In the genomic region with DNA sequence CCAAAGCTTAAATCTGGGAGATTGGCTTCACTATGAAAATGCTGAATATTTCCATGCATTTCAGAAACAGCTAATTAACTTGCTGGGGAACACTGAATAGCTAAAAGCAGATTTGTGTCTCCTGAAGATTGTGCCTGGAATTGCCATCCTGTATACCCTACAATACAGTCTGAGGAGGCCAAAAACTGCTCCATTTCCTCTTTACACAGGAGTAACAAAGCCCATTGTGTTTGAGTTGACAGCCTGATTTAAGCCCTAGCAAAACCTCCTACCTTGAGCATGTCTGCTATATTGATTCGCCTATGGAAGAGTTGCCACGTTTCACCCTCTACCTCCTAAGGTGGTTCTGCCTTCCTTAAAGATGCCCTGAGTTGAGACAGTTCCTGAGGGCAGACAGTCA, we compare ENCODE assay signal across 9 cellular contexts. TPM values are rescaled to one million over a fixed set of nuclear protein-coding genes. Genes with fewer than 3 reads are reported as not detected.
A peak's percentile ranks its signal among the peaks of the same experiment; 100 is the strongest.
DNase-seq lines count a peak whose midpoint lies in the region; ATAC-seq and TF ChIP-seq lines count a peak whose summit lies in the region.
"Had no signal": no experiment of that assay in that cellular context is flagged by ENCODE, and none has a peak within 500 bp of the region (broad histone marks: within the 10 kb centered on the region; RNA-seq: fewer than 3 reads in every experiment).

No MANE protein-coding gene starts in this region.

- H3K4me2 ChIP-seq in SU-DHL-6 (ENCODE audit: low read depth, low read length, poor library complexity, severe bottlenecking) (peak overlapping the region; percentile 99), GM23248 (ENCODE audit: unreplicated experiment) (no peak overlapping the region)

- H3K27ac ChIP-seq in heart left ventricle (peak overlapping the region; percentile 89 to 98 (median 96)), SU-DHL-6 (ENCODE audit: low read depth, low read length) (no peak overlapping the region), left lung (peak overlapping the region; percentile 91 to 94), upper lobe of left lung (peak overlapping the region; percentile 92 to 95 (median 94)), GM23248 (no peak overlapping the region)
- H3K27ac ChIP-seq: neutrophil had no signal

- no peak for TF ChIP-seq EP300 in upper lobe of left lung (IDR thresholded peaks at IDR 0.05)

- H4K20me1 ChIP-seq in SU-DHL-6 (ENCODE audit: low read depth, low read length) (0 out of 2 replicates have a peak, but pooled peaks cover 4% of the 10 kb centered on the region), GM23248 (ENCODE audit: insufficient read depth) (no peaks in the 10 kb centered on the region)

- H3K9ac ChIP-seq in SU-DHL-6 (ENCODE audit: low read length): peak overlapping the region; percentile 85
- H3K9ac ChIP-seq in GM23248: no peak overlapping the region

- in situ Hi-C loops in GM23248 (cut with MboI): no loop called here

- no peak for ATAC-seq in heart left ventricle
- no peak for ATAC-seq in left cardiac atrium
- ATAC-seq in left lung: no peak
- no peak for ATAC-seq in upper lobe of left lung (ENCODE audit: low FRiP score in 2 of 2)

- H3K27me3 ChIP-seq in heart left ventricle: peaks cover 0 to 9% (median 0%) of the 10 kb centered on the region in 9 donors
- H3K27me3 ChIP-seq in SU-DHL-6 (ENCODE audit: low read length): no peaks in the 10 kb centered on the region
- peaks cover 0 to 35% of the 10 kb centered on the region in 2 donors for H3K27me3 ChIP-seq in left lung
- H3K27me3 ChIP-seq in upper lobe of left lung: no peaks in the 10 kb centered on the region
- 0 out of 2 replicates have a peak, but pooled peaks cover 4% of the 10 kb centered on the region for H3K27me3 ChIP-seq in GM23248 (replicated peaks; ENCODE audit: insufficient read depth)

- TF ChIP-seq CTCF in heart left ventricle (IDR thresholded peaks at IDR 0.05) (no peak), SU-DHL-6 (IDR thresholded peaks at IDR 0.05; ENCODE audit: insufficient read depth, low read length, poor library complexity, severe bottlenecking) (no peak), left lung (IDR thresholded peaks at IDR 0.05) (no peak), upper lobe of left lung (IDR thresholded peaks at IDR 0.05) (no peak)

- DNase-seq in heart left ventricle: peak in 1 of 5 donors; percentile 19
- DNase-seq in left cardiac atrium: no peak
- DNase-seq in left lung: no peak
- DNase-seq in upper lobe of left lung: no peak
- DNase-seq in stimulated activated CD4-positive, alpha-beta T cell treated with anti-CD3 and anti-CD28 coated beads, Interleukin-1b, Interleukin-23, amount 100 ng/mL, for 48 hours: no peak
- DNase-seq in GM23248: no peak
- no peak for DNase-seq in amniotic stem cell (lab: John Stamatoyannopoulos, UW)

- H2AFZ ChIP-seq in SU-DHL-6 (ENCODE audit: low read depth, low read length, severe bottlenecking): no peak overlapping the region
- no peak overlapping the region for H2AFZ ChIP-seq in GM23248

- WGBS in heart left ventricle, 4 donors: 27 to 53% (median 49%) methylated on average over 2 of the region's 2 CpGs
- WGBS in upper lobe of left lung, 2 donors: 55 to 76% methylated on average over 2 of the region's 2 CpGs
- WGBS in GM23248 (ENCODE audit: low coverage in 1 of 2, low lambda C conversion rate in 2 of 2, missing lambda C conversion rate in 2 of 2), 2 experiments: 63 to 66% methylated on average over 2 of the region's 2 CpGs

- H3F3A ChIP-seq in SU-DHL-6 (ENCODE audit: insufficient read depth) (peaks cover 20% of the 10 kb centered on the region; the same call in 1 of the 2 replicates), GM23248 (ENCODE audit: insufficient read depth) (peaks cover 11% of the 10 kb centered on the region; the same call in 1 of the 2 replicates)

- H3K9me3 ChIP-seq in heart left ventricle (no peaks in the 10 kb centered on the region), SU-DHL-6 (ENCODE audit: insufficient read depth, low read length) (no peaks in the 10 kb centered on the region), left lung (no peaks in the 10 kb centered on the region), upper lobe of left lung (no peaks in the 10 kb centered on the region), GM23248 (ENCODE audit: low read depth) (no peaks in the 10 kb centered on the region)
- H3K9me3 ChIP-seq: neutrophil had no signal

- H3K4me1 ChIP-seq in heart left ventricle: peaks cover 4 to 48% (median 30%) of the 10 kb centered on the region in 12 donors
- peaks cover 0 to 27% of the 10 kb centered on the region in 2 donors for H3K4me1 ChIP-seq in left lung
- peaks cover 17 to 29% (median 24%) of the 10 kb centered on the region in 4 donors for H3K4me1 ChIP-seq in upper lobe of left lung
- H3K4me1 ChIP-seq in GM23248 (ENCODE audit: insufficient read depth): peaks cover 13% of the 10 kb centered on the region; the same call in 1 of the 2 replicates

- H3K36me3 ChIP-seq in heart left ventricle: no peaks in the 10 kb centered on the region
- no peaks in the 10 kb centered on the region for H3K36me3 ChIP-seq in SU-DHL-6 (ENCODE audit: low read length)
- H3K36me3 ChIP-seq in left lung: no peaks in the 10 kb centered on the region
- H3K36me3 ChIP-seq in upper lobe of left lung: no peaks in the 10 kb centered on the region
- H3K36me3 ChIP-seq in GM23248 (ENCODE audit: low read depth): no peaks in the 10 kb centered on the region
- H3K36me3 ChIP-seq: neutrophil had no signal

- intact Hi-C loops in heart left ventricle (cut with DNase I) (loop anchor here (1.0 to 5.0 kb wide), 10 partner anchors 33 to 447 kb away; a partner anchor contains a TSS), left cardiac atrium (cut with DNase I) (loop anchor here (5.0 kb wide), 2 partner anchors 38 to 43 kb away; a partner anchor contains a TSS), left lung (cut with DNase I) (no loop called here)

- peak overlapping the region in 10 of 12 donors; percentile 54 to 89 (median 76) for H3K4me3 ChIP-seq in heart left ventricle
- H3K4me3 ChIP-seq in SU-DHL-6 (ENCODE audit: insufficient read depth, low read length, poor library complexity, severe bottlenecking): peak overlapping the region; percentile 99
- H3K4me3 ChIP-seq in left lung: peak overlapping the region in 1 of 2 donors; percentile 67
- H3K4me3 ChIP-seq in upper lobe of left lung: peak overlapping the region in 1 of 4 donors; percentile 54
- H3K4me3 ChIP-seq in GM23248: no peak overlapping the region

- H3K79me2 ChIP-seq in SU-DHL-6 (ENCODE audit: insufficient read depth, low read length): no peaks in the 10 kb centered on the region; the same call in 1 of the 2 replicates
- no peaks in the 10 kb centered on the region for H3K79me2 ChIP-seq in GM23248 (ENCODE audit: insufficient read depth)

- TF ChIP-seq POLR2A in heart left ventricle (IDR thresholded peaks at IDR 0.05): no peak
- no peak for TF ChIP-seq POLR2A in upper lobe of left lung (IDR thresholded peaks at IDR 0.05)

- H3K9me2 ChIP-seq in SU-DHL-6 (replicated peaks; ENCODE audit: insufficient read depth, low read length) (no peaks in the 10 kb centered on the region), GM23248 (ENCODE audit: insufficient read depth) (no peaks in the 10 kb centered on the region)

RNA-seq across cellular contexts. Expression of a gene that starts 1.5 kb away (rescaled TPM):
- 10 to 100 TPM; 24.6 to 54.1 (median 41.9) TPM for total RNA-seq in heart left ventricle
- polyA plus RNA-seq in heart left ventricle: 10 to 100 TPM; 11.8 to 49.0 TPM
- total RNA-seq in left cardiac atrium: 10 to 100 TPM; 34.9 to 50.9 TPM
- total RNA-seq in left lung: 10 to 100 TPM; 20.9 to 46.5 TPM
- 10 to 100 TPM; 11.2 to 43.7 (median 33.0) TPM for total RNA-seq in upper lobe of left lung
- total RNA-seq in GM23248 (2014; rRNA removed; shearing (Covaris generic)): 0.76 and 1.9 TPM in 2 replicates
- 1.3 and 1.6 TPM in 2 replicates for polyA plus RNA-seq in GM23248 (2016; fragmentation: Nextera tagmentation; extraction: Ambion mirVana)

RNA-seq across cellular contexts. Expression of a gene that starts 40.9 kb away (rescaled TPM):
- 1 to 10 TPM in 5 of 9 donors, under 1 TPM in 4; 0.63 to 3.5 (median 1.1) TPM for total RNA-seq in heart left ventricle
- 1 to 10 TPM in 1 of 2 donors, under 1 TPM in 1; 0.65 to 5.5 TPM for polyA plus RNA-seq in heart left ventricle
- total RNA-seq in left cardiac atrium: 1 to 10 TPM; 1.6 to 1.8 TPM
- total RNA-seq in left lung: 10 to 100 TPM; 32.3 to 50.6 TPM
- total RNA-seq in upper lobe of left lung: 100 to 1,000 TPM in 1 of 6 donors, 10 to 100 TPM in 5; 12.2 to 109 (median 31.2) TPM
- total RNA-seq in GM23248 (2014; rRNA removed; shearing (Covaris generic)): not detected in 2 replicates
- 0.38 and 0.70 TPM in 2 replicates for polyA plus RNA-seq in GM23248 (2016; fragmentation: Nextera tagmentation; extraction: Ambion mirVana)

RNA-seq across cellular contexts. Expression of a gene that starts 42.3 kb away (rescaled TPM):
- total RNA-seq in heart left ventricle (not detected), left cardiac atrium (not detected), left lung (not detected), upper lobe of left lung (not detected)
- polyA plus RNA-seq in heart left ventricle (not detected), GM23248 (2016; fragmentation: Nextera tagmentation; extraction: Ambion mirVana) (not detected in 2 replicates)
- total RNA-seq in GM23248 (2014; rRNA removed; shearing (Covaris generic)): not detected in 2 replicates

Comparison
In these comparisons a context has a peak if more than half of its experiments do, and no peak if none do; other contexts are left out.
1. H3K27ac ChIP-seq: peak in heart left ventricle (12 of 12), left lung (2 of 2) and upper lobe of left lung (4 of 4); none in SU-DHL-6 (single experiment) and GM23248 (single experiment).
2. intact Hi-C loops: an anchor here in heart left ventricle (1.0 to 5.0 kb wide) and left cardiac atrium (5.0 kb wide); none called in left lung.